16 cellular contexts compared by ENCODE assay signal in genomic region chr6:34232901-34233300, GRCh38. TPM values are rescaled to one million over a fixed set of nuclear protein-coding genes. Genes with fewer than 3 reads are reported as not detected.
DNase-seq lines count a peak whose midpoint lies in the region; ATAC-seq and TF ChIP-seq lines count a peak whose summit lies in the region.
"Had no signal": no experiment of that assay in that cellular context is flagged by ENCODE, and none has a peak within 500 bp of the region (broad histone marks: within the 10 kb centered on the region; RNA-seq: fewer than 3 reads in every experiment).

No MANE protein-coding gene starts in this region.

- H3K9me3 ChIP-seq in HUES48 (ENCODE audit: control insufficient read depth, insufficient read depth, low read length), result no peaks in the 10 kb centered on the region
- H3K9me3 ChIP-seq: SJCRH30, tibial nerve had no signal

- no peaks in the 10 kb centered on the region for H3K27me3 ChIP-seq in HUES48 (ENCODE audit: control insufficient read depth, insufficient read depth, low read length)
- H3K27me3 ChIP-seq: SJCRH30, tibial nerve had no signal

- no peaks in the 10 kb centered on the region for H3K9me3 Mint-ChIP-seq in mesothelial cell of epicardium
- H3K9me3 Mint-ChIP-seq: activated CD4-positive, alpha-beta T cell treated with anti-CD3 and anti-CD28 coated beads, Interleukin-2, amount 10 ng/mL, durations not matched to agents 7 days and 5 days; central memory CD8-positive, alpha-beta T cell had no signal

- no peaks in the 10 kb centered on the region for H3K27me3 Mint-ChIP-seq in mesothelial cell of epicardium (ENCODE audit: low read depth)
- H3K27me3 Mint-ChIP-seq: activated CD4-positive, alpha-beta T cell treated with anti-CD3 and anti-CD28 coated beads, Interleukin-2, amount 10 ng/mL, durations not matched to agents 7 days and 5 days; central memory CD8-positive, alpha-beta T cell had no signal

- H3K27ac Mint-ChIP-seq in mesothelial cell of epicardium, result peak overlapping the region; percentile 34
- H3K27ac Mint-ChIP-seq: activated CD4-positive, alpha-beta T cell treated with anti-CD3 and anti-CD28 coated beads, Interleukin-2, amount 10 ng/mL, durations not matched to agents 7 days and 5 days had no signal

- H3K36me3 Mint-ChIP-seq in mesothelial cell of epicardium, result no peaks in the 10 kb centered on the region

- H3K27ac ChIP-seq in HUES48 (ENCODE audit: low read depth, low read length), result peak overlapping the region; percentile 17
- H3K27ac ChIP-seq: SJCRH30 had no signal

- no peak for TF ChIP-seq CTCF in mesothelial cell of epicardium (IDR thresholded peaks at IDR 0.05; ENCODE audit: unreplicated experiment)

- ATAC-seq in GM21576 (IDR thresholded peaks at IDR 0.05; ENCODE audit: unreplicated experiment), result no peak
- ATAC-seq in GM19324 (IDR thresholded peaks at IDR 0.05; ENCODE audit: low FRiP score, unreplicated experiment), result no peak

- H3K4me3 ChIP-seq in HUES48 (ENCODE audit: low read depth, low read length), result no peak overlapping the region
- H3K4me3 ChIP-seq: SJCRH30, tibial nerve had no signal

- H3K4me1 Mint-ChIP-seq in mesothelial cell of epicardium, result peaks cover 11% of the 10 kb centered on the region

- no peaks in the 10 kb centered on the region for H3K36me3 ChIP-seq in HUES48 (ENCODE audit: control insufficient read depth, insufficient read depth, low read length)
- H3K36me3 ChIP-seq: SJCRH30, tibial nerve had no signal

- no peak overlapping the region for H3K4me3 Mint-ChIP-seq in mesothelial cell of epicardium
- H3K4me3 Mint-ChIP-seq: activated CD4-positive, alpha-beta T cell treated with anti-CD3 and anti-CD28 coated beads, Interleukin-2, amount 10 ng/mL, durations not matched to agents 7 days and 5 days; central memory CD8-positive, alpha-beta T cell had no signal

- DNase-seq in AG08396 (ENCODE audit: low spot score) (peak; percentile 49), astrocyte of the hippocampus (ENCODE audit: low read depth, low spot score) (peak; percentile 63), mesothelial cell of epicardium (ENCODE audit: low spot score in 2 of 2, unreplicated experiment in 2 of 2) (no peak), SKM-1 treated with dmso at 0.1 percent for 144 hours (lab: John Stamatoyannopoulos, UW; ENCODE audit: unreplicated experiment) (no peak), DMS 273 treated with DMSO at 0.1 percent for 48 hours (lab: John Stamatoyannopoulos, UW) (no peak)
- DNase-seq: ACHN; activated CD4-positive, alpha-beta T cell treated with anti-CD3 and anti-CD28 coated beads, Interleukin-2, amount 10 ng/mL, durations not matched to agents 7 days and 5 days; activated T-cell treated with anti-CD3 and anti-CD28 coated beads for 4 hours; NCI-H146; NCI-H345; SJCRH30 had no signal

- H3K4me1 ChIP-seq in HUES48 (ENCODE audit: control insufficient read depth, insufficient read depth, low read length), result peaks cover 14% of the 10 kb centered on the region

- H3K9ac ChIP-seq in HUES48 (ENCODE audit: low read depth, low read length), result no peak overlapping the region

RNA-seq across cellular contexts. Expression of gene HMGA1, which starts 3.8 kb away (rescaled TPM):
- total RNA-seq in mesothelial cell of epicardium, result 213 to 222 TPM (median 216 TPM) in 3 replicates

RNA-seq across cellular contexts. Expression of gene SMIM29, which starts 15.9 kb away (rescaled TPM):
- 8.4 to 8.9 TPM (median 8.6 TPM) in 3 replicates for total RNA-seq in mesothelial cell of epicardium

Comparison
In these comparisons a context has a peak if more than half of its experiments do, and no peak if none do; other contexts are left out.
1. DNase-seq: peak in AG08396 (single experiment) and astrocyte of the hippocampus (single experiment); none in mesothelial cell of epicardium (0 of 2), SKM-1 treated with dmso at 0.1 percent for 144 hours (single experiment) and DMS 273 treated with DMSO at 0.1 percent for 48 hours (single experiment).